11 cellular contexts compared by ENCODE assay signal in genomic region chr5:91212336-91213092, GRCh38.
DNase-seq lines count a peak whose midpoint lies in the region; TF ChIP-seq lines count a peak whose summit lies in the region.
"Had no signal": no experiment of that assay in that cellular context is flagged by ENCODE, and none has a peak within 500 bp of the region (broad histone marks: within the 10 kb centered on the region; RNA-seq: fewer than 3 reads in every experiment).

No MANE protein-coding gene starts in this region.

- TF ChIP-seq POLR2A in prostate gland (IDR thresholded peaks at IDR 0.05) = no peak

- no peak overlapping the region for H3K27ac Mint-ChIP-seq in nephron progenitor cell
- no peak overlapping the region for H3K27ac Mint-ChIP-seq in activated CD4-positive, alpha-beta T cell treated with anti-CD3 and anti-CD28 coated beads, Interleukin-2, amount 10 ng/mL, durations not matched to agents 7 days and 5 days
- H3K27ac Mint-ChIP-seq: mesothelial cell of epicardium had no signal

- H3K4me2 ChIP-seq in trophoblast cell (ENCODE audit: low read length) = no peak overlapping the region

- H3K18ac ChIP-seq in trophoblast cell (ENCODE audit: low read length) = no peak overlapping the region

- H3K4me3 ChIP-seq in fibroblast of pulmonary artery (replicated peaks; ENCODE audit: low read depth, low read length) = no peak overlapping the region
- no peak overlapping the region for H3K4me3 ChIP-seq in trophoblast cell (ENCODE audit: low read depth, low read length)
- H3K4me3 ChIP-seq in prostate gland = no peak overlapping the region

- intact Hi-C loops in prostate gland (cut with DNase I) = no loop called here

- H4K91ac ChIP-seq in trophoblast cell (ENCODE audit: low read depth, low read length) = no peak overlapping the region

- H3K36me3 Mint-ChIP-seq in nephron progenitor cell (ENCODE audit: low read depth) = no peaks in the 10 kb centered on the region
- H3K36me3 Mint-ChIP-seq in activated CD4-positive, alpha-beta T cell treated with anti-CD3 and anti-CD28 coated beads, Interleukin-2, amount 10 ng/mL, durations not matched to agents 7 days and 5 days (ENCODE audit: low read depth) = no peaks in the 10 kb centered on the region
- H3K36me3 Mint-ChIP-seq: mesothelial cell of epicardium had no signal

- H4K12ac ChIP-seq in trophoblast cell (ENCODE audit: low read depth, low read length) = peak overlapping the region; percentile 24

- H3K36me3 ChIP-seq in trophoblast cell (ENCODE audit: control insufficient read depth in 1 of 2, insufficient read depth in 2 of 2, low read length in 2 of 2) = no peaks in the 10 kb centered on the region
- H3K36me3 ChIP-seq in prostate gland = no peaks in the 10 kb centered on the region

- no peak overlapping the region for H3K4me3 Mint-ChIP-seq in nephron progenitor cell
- H3K4me3 Mint-ChIP-seq in activated CD4-positive, alpha-beta T cell treated with anti-CD3 and anti-CD28 coated beads, Interleukin-2, amount 10 ng/mL, durations not matched to agents 7 days and 5 days = no peak overlapping the region
- H3K4me3 Mint-ChIP-seq: mesothelial cell of epicardium had no signal

- no peaks in the 10 kb centered on the region for H3K4me1 Mint-ChIP-seq in nephron progenitor cell
- H3K4me1 Mint-ChIP-seq in activated CD4-positive, alpha-beta T cell treated with anti-CD3 and anti-CD28 coated beads, Interleukin-2, amount 10 ng/mL, durations not matched to agents 7 days and 5 days = no peaks in the 10 kb centered on the region

- DNase-seq in AG20443 (ENCODE audit: low spot score) (peak; percentile 87), RKO (ENCODE audit: low spot score) (peak; percentile 18), fibroblast of pulmonary artery (ENCODE audit: low read depth) (peak; percentile 88), trophoblast cell (no peak), NCI-H2171 (lab: John Stamatoyannopoulos, UW) (no peak), nephron progenitor cell (no peak), prostate gland (ENCODE audit: low spot score) (no peak)
- no peak for DNase-seq in activated CD4-positive, alpha-beta T cell treated with anti-CD3 and anti-CD28 coated beads, Interleukin-2, amount 10 ng/mL, durations not matched to agents 7 days and 5 days
- DNase-seq: activated CD4-positive, alpha-beta T cell treated with anti-CD3 and anti-CD28 coated beads, Interleukin-2, amount 50 U/mL, for 48 hours; NK-92 treated with Interleukin-12 subunit alpha and Interleukin-12 subunit beta, amount 100 ng/mL, for 24 hours had no signal

- no peak overlapping the region for H2BK120ac ChIP-seq in trophoblast cell (ENCODE audit: insufficient read depth, low read length, poor library complexity)

- no peak overlapping the region for H2BK12ac ChIP-seq in trophoblast cell (ENCODE audit: low read length)

- H3K9me3 ChIP-seq in trophoblast cell (ENCODE audit: insufficient read depth, low read depth, low read length) = no peaks in the 10 kb centered on the region
- no peaks in the 10 kb centered on the region for H3K9me3 ChIP-seq in prostate gland

- CTCF ChIA-PET in activated CD4-positive, alpha-beta T cell treated with anti-CD3 and anti-CD28 coated beads, Interleukin-2, amount 10 ng/mL, durations not matched to agents 7 days and 5 days (lab: Charles Lee) = interaction anchor here (1.3 kb wide), 1 partner anchor 173 kb away, joined by 4 read pairs; no protein-coding TSS in a partner anchor

- peak overlapping the region; percentile 53 for H2AFZ ChIP-seq in trophoblast cell (ENCODE audit: insufficient read depth, low read length, poor library complexity)

- H3K9me3 Mint-ChIP-seq in nephron progenitor cell = no peaks in the 10 kb centered on the region
- no peaks in the 10 kb centered on the region for H3K9me3 Mint-ChIP-seq in activated CD4-positive, alpha-beta T cell treated with anti-CD3 and anti-CD28 coated beads, Interleukin-2, amount 10 ng/mL, durations not matched to agents 7 days and 5 days
- H3K9me3 Mint-ChIP-seq: mesothelial cell of epicardium had no signal

- no peak overlapping the region for H2AK5ac ChIP-seq in trophoblast cell (ENCODE audit: low read length)

- H4K8ac ChIP-seq in trophoblast cell (ENCODE audit: low read depth, low read length) = no peak overlapping the region

- TF ChIP-seq CTCF in fibroblast of pulmonary artery (IDR thresholded peaks at IDR 0.05; ENCODE audit: low read length, missing control alignments) (no peak), nephron progenitor cell (IDR thresholded peaks at IDR 0.05) (no peak), prostate gland (IDR thresholded peaks at IDR 0.05) (no peak)

- no peak overlapping the region for H3K9ac ChIP-seq in trophoblast cell (ENCODE audit: low read length)

- H3K4me1 ChIP-seq in trophoblast cell (ENCODE audit: control insufficient read depth in 1 of 2, insufficient read depth in 2 of 2, low read length in 2 of 2) (peaks cover 0 to 2% of the 10 kb centered on the region in 2 experiments), prostate gland (replicated peaks) (no peaks in the 10 kb centered on the region)

- no peaks in the 10 kb centered on the region for H3K79me1 ChIP-seq in trophoblast cell (ENCODE audit: low read length)

- no peaks in the 10 kb centered on the region for H3K79me2 ChIP-seq in trophoblast cell (ENCODE audit: control insufficient read depth, insufficient read depth, low read length, poor library complexity)

- H3K27me3 ChIP-seq in trophoblast cell (ENCODE audit: insufficient read depth, low read length) = no peaks in the 10 kb centered on the region
- no peaks in the 10 kb centered on the region for H3K27me3 ChIP-seq in prostate gland (replicated peaks; ENCODE audit: insufficient read depth)

- H3K27ac ChIP-seq in trophoblast cell (ENCODE audit: low read depth, low read length) (no peak overlapping the region), prostate gland (no peak overlapping the region)

- H2BK5ac ChIP-seq in trophoblast cell (ENCODE audit: low read depth, low read length, poor library complexity) = no peak overlapping the region

- no peak overlapping the region for H3K23ac ChIP-seq in trophoblast cell (ENCODE audit: low read length)

- H3K4ac ChIP-seq in trophoblast cell (ENCODE audit: low read depth, low read length) = no peak overlapping the region

- no CpG with 5 or more reads among the region's 4 CpGs for WGBS in trophoblast cell (ENCODE audit: extremely low coverage, insufficient coverage, insufficient read length)
- WGBS in prostate gland = 42% methylated on average over 4 of the region's 4 CpGs

- POLR2A ChIA-PET in activated CD4-positive, alpha-beta T cell treated with anti-CD3 and anti-CD28 coated beads, Interleukin-2, amount 10 ng/mL, durations not matched to agents 7 days and 5 days (lab: Charles Lee) = no interaction called here

- H3K14ac ChIP-seq in trophoblast cell (ENCODE audit: low read length) = no peak overlapping the region

- no peaks in the 10 kb centered on the region for H3K27me3 Mint-ChIP-seq in nephron progenitor cell (ENCODE audit: low read depth, poor library complexity)
- H3K27me3 Mint-ChIP-seq in activated CD4-positive, alpha-beta T cell treated with anti-CD3 and anti-CD28 coated beads, Interleukin-2, amount 10 ng/mL, durations not matched to agents 7 days and 5 days = peaks cover 4% of the 10 kb centered on the region

Comparison
In these comparisons a context has a peak if more than half of its experiments do, and no peak if none do; other contexts are left out.
1. DNase-seq: peak in AG20443 (single experiment), RKO (single experiment) and fibroblast of pulmonary artery (single experiment); none in trophoblast cell (0 of 2), NCI-H2171 (single experiment), nephron progenitor cell (single experiment), activated CD4-positive, alpha-beta T cell treated with anti-CD3 and anti-CD28 coated beads, Interleukin-2, amount 10 ng/mL, durations not matched to agents 7 days and 5 days (single experiment) and prostate gland (single experiment).